11 cellular contexts compared by ENCODE assay signal in genomic region chr5:136014049-136014516, GRCh38. TPM values are rescaled to one million over a fixed set of nuclear protein-coding genes. Genes with fewer than 3 reads are reported as not detected.
DNase-seq lines count a peak whose midpoint lies in the region; ATAC-seq and TF ChIP-seq lines count a peak whose summit lies in the region.
"Had no signal": no experiment of that assay in that cellular context is flagged by ENCODE, and none has a peak within 500 bp of the region (broad histone marks: within the 10 kb centered on the region; RNA-seq: fewer than 3 reads in every experiment).

No MANE protein-coding gene starts in this region.

- no peak overlapping the region for H2BK15ac ChIP-seq in mesenchymal stem cell (ENCODE audit: low read depth, poor library complexity, severe bottlenecking)

- H2BK120ac ChIP-seq in mesenchymal stem cell (ENCODE audit: low read depth, low read length), result no peak overlapping the region

- peak overlapping the region; percentile 32 for H2AFZ ChIP-seq in SU-DHL-6 (ENCODE audit: low read depth, low read length, severe bottlenecking)
- no peak overlapping the region for H2AFZ ChIP-seq in mesenchymal stem cell (ENCODE audit: low read depth, low read length)

- peak; percentile 56 for DNase-seq in mesenchymal stem cell
- no peak for DNase-seq in effector memory CD4-positive, alpha-beta T cell
- DNase-seq in GOT3 (lab: John Stamatoyannopoulos, UW), result no peak
- DNase-seq in retina, result no peak
- no peak for DNase-seq in glomerular visceral epithelial cell (ENCODE audit: extremely low spot score)
- DNase-seq: activated effector memory CD4-positive, alpha-beta T cell treated with anti-CD3 and anti-CD28 coated beads, Interleukin-2, amount 50 U/mL, for 16 hours; DMS53; NCI-H1417 treated with DMSO at 0.1 percent for 48 hours had no signal

- peak overlapping the region; percentile 55 for H2AK5ac ChIP-seq in mesenchymal stem cell (ENCODE audit: low read length, severe bottlenecking)

- peak overlapping the region in 1 of 2 experiments; percentile 93 for H3K18ac ChIP-seq in mesenchymal stem cell (ENCODE audit: low read depth in 1 of 2, low read length in 2 of 2)

- peak overlapping the region in 1 of 2 experiments; percentile 44 for H3K4ac ChIP-seq in mesenchymal stem cell (ENCODE audit: low read depth in 1 of 2, low read length in 2 of 2)

- WGBS in mesenchymal stem cell, result 0% methylated on average over 4 of the region's 4 CpGs

- H3F3A ChIP-seq in SU-DHL-6 (ENCODE audit: insufficient read depth), result no peaks in the 10 kb centered on the region

- H3K27me3 ChIP-seq in SU-DHL-6 (ENCODE audit: low read length) (no peaks in the 10 kb centered on the region), mesenchymal stem cell (ENCODE audit: control insufficient read depth in 1 of 2, insufficient read depth in 1 of 2, low read length in 2 of 2) (no peaks in the 10 kb centered on the region)
- H3K27me3 ChIP-seq in effector memory CD4-positive, alpha-beta T cell (replicated peaks; ENCODE audit: control insufficient read depth, insufficient read depth, low read length, poor library complexity, severe bottlenecking), result no peaks in the 10 kb centered on the region

- no peak overlapping the region for H3K14ac ChIP-seq in mesenchymal stem cell (ENCODE audit: low read length in 2 of 2)

- no peaks in the 10 kb centered on the region for H3K36me3 ChIP-seq in SU-DHL-6 (ENCODE audit: low read length)
- no peaks in the 10 kb centered on the region for H3K36me3 ChIP-seq in mesenchymal stem cell (ENCODE audit: control insufficient read depth in 1 of 2, insufficient read depth in 2 of 2, low read depth in 1 of 2, low read length in 2 of 2)
- H3K36me3 ChIP-seq in effector memory CD4-positive, alpha-beta T cell (ENCODE audit: control insufficient read depth, insufficient read depth, low read length), result no peaks in the 10 kb centered on the region

- H3K4me2 ChIP-seq in SU-DHL-6 (ENCODE audit: low read depth, low read length, poor library complexity, severe bottlenecking), result no peak overlapping the region
- H3K4me2 ChIP-seq in mesenchymal stem cell (ENCODE audit: low read length, poor library complexity, severe bottlenecking), result no peak overlapping the region

- H3K9me3 ChIP-seq in SU-DHL-6 (ENCODE audit: insufficient read depth, low read length) (no peaks in the 10 kb centered on the region), mesenchymal stem cell (ENCODE audit: control insufficient read depth, low read length) (no peaks in the 10 kb centered on the region)
- no peaks in the 10 kb centered on the region for H3K9me3 ChIP-seq in effector memory CD4-positive, alpha-beta T cell (ENCODE audit: control insufficient read depth, low read length)

- no peaks in the 10 kb centered on the region for H3K79me1 ChIP-seq in mesenchymal stem cell (replicated peaks; ENCODE audit: low read length, poor library complexity, severe bottlenecking)

- H4K8ac ChIP-seq in mesenchymal stem cell (ENCODE audit: low read length), result no peak overlapping the region

- no peak overlapping the region for H2BK5ac ChIP-seq in mesenchymal stem cell (ENCODE audit: low read depth, low read length, poor library complexity, severe bottlenecking)

- H3K4me1 ChIP-seq in mesenchymal stem cell (ENCODE audit: control insufficient read depth, insufficient read depth, low read depth, low read length), result peaks cover 8% of the 10 kb centered on the region
- no peaks in the 10 kb centered on the region for H3K4me1 ChIP-seq in effector memory CD4-positive, alpha-beta T cell (ENCODE audit: control insufficient read depth, insufficient read depth, low read length, poor library complexity, severe bottlenecking)

- peak overlapping the region in 1 of 2 experiments; percentile 90 for H2BK12ac ChIP-seq in mesenchymal stem cell (ENCODE audit: low read length in 2 of 2)

- no peak overlapping the region for H3K23ac ChIP-seq in mesenchymal stem cell (ENCODE audit: low read length in 2 of 2)

- H3K79me2 ChIP-seq in SU-DHL-6 (ENCODE audit: insufficient read depth, low read length), result no peaks in the 10 kb centered on the region

- H4K91ac ChIP-seq in mesenchymal stem cell (ENCODE audit: low read length), result no peak overlapping the region

- peak; percentile 66 for ATAC-seq in GM18498 (IDR thresholded peaks at IDR 0.05; ENCODE audit: unreplicated experiment)
- peak; percentile 54 for ATAC-seq in HG02763 (IDR thresholded peaks at IDR 0.05; ENCODE audit: unreplicated experiment)

- H3K4me3 ChIP-seq in SU-DHL-6 (ENCODE audit: insufficient read depth, low read length, poor library complexity, severe bottlenecking), result no peak overlapping the region
- H3K4me3 ChIP-seq in mesenchymal stem cell (ENCODE audit: insufficient read depth in 1 of 2, low read depth in 1 of 2, low read length in 2 of 2), result no peak overlapping the region
- no peak overlapping the region for H3K4me3 ChIP-seq in effector memory CD4-positive, alpha-beta T cell (ENCODE audit: insufficient read depth, low read depth, low read length, poor library complexity, severe bottlenecking)

- no peaks in the 10 kb centered on the region for H4K20me1 ChIP-seq in SU-DHL-6 (ENCODE audit: low read depth, low read length)

- H3K9me2 ChIP-seq in SU-DHL-6 (replicated peaks; ENCODE audit: insufficient read depth, low read length), result no peaks in the 10 kb centered on the region

- no peak for TF ChIP-seq CTCF in SU-DHL-6 (IDR thresholded peaks at IDR 0.05; ENCODE audit: insufficient read depth, low read length, poor library complexity, severe bottlenecking)

- H3K27ac ChIP-seq in SU-DHL-6 (ENCODE audit: low read depth, low read length), result no peak overlapping the region
- H3K27ac ChIP-seq in mesenchymal stem cell (ENCODE audit: low read length, poor library complexity, severe bottlenecking), result no peak overlapping the region
- no peak overlapping the region for H3K27ac ChIP-seq in effector memory CD4-positive, alpha-beta T cell (ENCODE audit: insufficient read depth, low read length, poor library complexity, severe bottlenecking)

- no peak overlapping the region for H3K9ac ChIP-seq in SU-DHL-6 (ENCODE audit: low read length)
- no peak overlapping the region for H3K9ac ChIP-seq in mesenchymal stem cell (ENCODE audit: low read length)

RNA-seq across cellular contexts. Expression of gene TGFBI, which starts 14.7 kb away (rescaled TPM):
- 1,930 TPM for polyA plus RNA-seq in mesenchymal stem cell (2013, experiment 1 of 2)
- 1,910 TPM for polyA plus RNA-seq in mesenchymal stem cell (2013, experiment 2 of 2)

RNA-seq across cellular contexts. Expression of gene LECT2, which starts 59.3 kb away (rescaled TPM):
- polyA plus RNA-seq in mesenchymal stem cell (2013, experiment 1 of 2), result not detected
- 0.08 TPM for polyA plus RNA-seq in mesenchymal stem cell (2013, experiment 2 of 2)
